In the genomic region with DNA sequence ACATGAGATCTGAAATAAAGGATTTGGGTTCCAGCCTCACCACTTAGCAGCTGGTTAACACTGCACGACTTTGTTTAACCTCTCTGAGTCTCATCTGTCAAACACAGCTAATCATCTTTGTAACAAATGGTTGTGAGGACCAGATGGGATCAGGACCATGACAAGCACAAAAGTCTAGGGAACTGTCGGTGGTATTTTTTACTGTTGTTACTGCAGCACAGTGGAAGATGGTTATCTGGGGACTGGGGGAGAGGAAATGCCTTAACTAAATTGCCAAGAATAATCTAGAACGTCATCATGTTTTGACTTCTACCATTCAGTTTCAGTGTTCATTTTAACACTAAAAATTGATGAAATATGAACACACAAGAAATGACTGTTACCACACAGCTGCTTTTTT, we compare ENCODE assay signal across 1 cellular context.
TF ChIP-seq lines count a peak whose summit lies in the region.

No MANE protein-coding gene starts in this region.

TF ChIP-seq in GM23338, 12 proteins besides CTCF, POLR2A, EP300 and RAD21 (continued from another document):
- TF ChIP-seq, protein P1, sequence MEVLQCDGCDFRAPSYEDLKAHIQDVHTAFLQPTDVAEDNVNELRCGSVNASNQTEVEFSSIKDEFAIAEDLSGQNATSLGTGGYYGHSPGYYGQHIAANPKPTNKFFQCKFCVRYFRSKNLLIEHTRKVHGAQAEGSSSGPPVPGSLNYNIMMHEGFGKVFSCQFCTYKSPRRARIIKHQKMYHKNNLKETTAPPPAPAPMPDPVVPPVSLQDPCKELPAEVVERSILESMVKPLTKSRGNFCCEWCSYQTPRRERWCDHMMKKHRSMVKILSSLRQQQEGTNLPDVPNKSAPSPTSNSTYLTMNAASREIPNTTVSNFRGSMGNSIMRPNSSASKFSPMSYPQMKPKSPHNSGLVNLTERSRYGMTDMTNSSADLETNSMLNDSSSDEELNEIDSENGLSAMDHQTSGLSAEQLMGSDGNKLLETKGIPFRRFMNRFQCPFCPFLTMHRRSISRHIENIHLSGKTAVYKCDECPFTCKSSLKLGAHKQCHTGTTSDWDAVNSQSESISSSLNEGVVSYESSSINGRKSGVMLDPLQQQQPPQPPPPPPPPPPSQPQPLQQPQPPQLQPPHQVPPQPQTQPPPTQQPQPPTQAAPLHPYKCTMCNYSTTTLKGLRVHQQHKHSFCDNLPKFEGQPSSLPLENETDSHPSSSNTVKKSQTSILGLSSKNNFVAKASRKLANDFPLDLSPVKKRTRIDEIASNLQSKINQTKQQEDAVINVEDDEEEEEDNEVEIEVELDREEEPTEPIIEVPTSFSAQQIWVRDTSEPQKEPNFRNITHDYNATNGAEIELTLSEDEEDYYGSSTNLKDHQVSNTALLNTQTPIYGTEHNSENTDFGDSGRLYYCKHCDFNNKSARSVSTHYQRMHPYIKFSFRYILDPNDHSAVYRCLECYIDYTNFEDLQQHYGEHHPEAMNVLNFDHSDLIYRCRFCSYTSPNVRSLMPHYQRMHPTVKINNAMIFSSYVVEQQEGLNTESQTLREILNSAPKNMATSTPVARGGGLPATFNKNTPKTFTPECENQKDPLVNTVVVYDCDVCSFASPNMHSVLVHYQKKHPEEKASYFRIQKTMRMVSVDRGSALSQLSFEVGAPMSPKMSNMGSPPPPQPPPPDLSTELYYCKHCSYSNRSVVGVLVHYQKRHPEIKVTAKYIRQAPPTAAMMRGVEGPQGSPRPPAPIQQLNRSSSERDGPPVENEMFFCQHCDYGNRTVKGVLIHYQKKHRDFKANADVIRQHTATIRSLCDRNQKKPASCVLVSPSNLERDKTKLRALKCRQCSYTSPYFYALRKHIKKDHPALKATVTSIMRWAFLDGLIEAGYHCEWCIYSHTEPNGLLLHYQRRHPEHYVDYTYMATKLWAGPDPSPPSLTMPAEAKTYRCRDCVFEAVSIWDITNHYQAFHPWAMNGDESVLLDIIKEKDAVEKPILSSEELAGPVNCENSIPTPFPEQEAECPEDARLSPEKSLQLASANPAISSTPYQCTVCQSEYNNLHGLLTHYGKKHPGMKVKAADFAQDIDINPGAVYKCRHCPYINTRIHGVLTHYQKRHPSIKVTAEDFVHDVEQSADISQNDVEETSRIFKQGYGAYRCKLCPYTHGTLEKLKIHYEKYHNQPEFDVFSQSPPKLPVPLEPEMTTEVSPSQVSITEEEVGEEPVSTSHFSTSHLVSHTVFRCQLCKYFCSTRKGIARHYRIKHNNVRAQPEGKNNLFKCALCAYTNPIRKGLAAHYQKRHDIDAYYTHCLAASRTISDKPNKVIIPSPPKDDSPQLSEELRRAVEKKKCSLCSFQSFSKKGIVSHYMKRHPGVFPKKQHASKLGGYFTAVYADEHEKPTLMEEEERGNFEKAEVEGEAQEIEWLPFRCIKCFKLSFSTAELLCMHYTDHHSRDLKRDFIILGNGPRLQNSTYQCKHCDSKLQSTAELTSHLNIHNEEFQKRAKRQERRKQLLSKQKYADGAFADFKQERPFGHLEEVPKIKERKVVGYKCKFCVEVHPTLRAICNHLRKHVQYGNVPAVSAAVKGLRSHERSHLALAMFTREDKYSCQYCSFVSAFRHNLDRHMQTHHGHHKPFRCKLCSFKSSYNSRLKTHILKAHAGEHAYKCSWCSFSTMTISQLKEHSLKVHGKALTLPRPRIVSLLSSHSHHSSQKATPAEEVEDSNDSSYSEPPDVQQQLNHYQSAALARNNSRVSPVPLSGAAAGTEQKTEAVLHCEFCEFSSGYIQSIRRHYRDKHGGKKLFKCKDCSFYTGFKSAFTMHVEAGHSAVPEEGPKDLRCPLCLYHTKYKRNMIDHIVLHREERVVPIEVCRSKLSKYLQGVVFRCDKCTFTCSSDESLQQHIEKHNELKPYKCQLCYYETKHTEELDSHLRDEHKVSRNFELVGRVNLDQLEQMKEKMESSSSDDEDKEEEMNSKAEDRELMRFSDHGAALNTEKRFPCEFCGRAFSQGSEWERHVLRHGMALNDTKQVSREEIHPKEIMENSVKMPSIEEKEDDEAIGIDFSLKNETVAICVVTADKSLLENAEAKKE (CRISPR knock-in tag; IDR thresholded peaks at IDR 0.05), result no peak
- TF ChIP-seq, protein P2, sequence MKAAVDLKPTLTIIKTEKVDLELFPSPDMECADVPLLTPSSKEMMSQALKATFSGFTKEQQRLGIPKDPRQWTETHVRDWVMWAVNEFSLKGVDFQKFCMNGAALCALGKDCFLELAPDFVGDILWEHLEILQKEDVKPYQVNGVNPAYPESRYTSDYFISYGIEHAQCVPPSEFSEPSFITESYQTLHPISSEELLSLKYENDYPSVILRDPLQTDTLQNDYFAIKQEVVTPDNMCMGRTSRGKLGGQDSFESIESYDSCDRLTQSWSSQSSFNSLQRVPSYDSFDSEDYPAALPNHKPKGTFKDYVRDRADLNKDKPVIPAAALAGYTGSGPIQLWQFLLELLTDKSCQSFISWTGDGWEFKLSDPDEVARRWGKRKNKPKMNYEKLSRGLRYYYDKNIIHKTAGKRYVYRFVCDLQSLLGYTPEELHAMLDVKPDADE (IDR thresholded peaks at IDR 0.05), result no peak
- TF ChIP-seq NANOG (IDR thresholded peaks at IDR 0.05; ENCODE audit: borderline replicate concordance) (no peak), ZNF114 (CRISPR knock-in tag; IDR thresholded peaks at IDR 0.05) (no peak), POLR2AphosphoS5 (IDR thresholded peaks at IDR 0.05; ENCODE audit: low read depth) (no peak), STAT1 (IDR thresholded peaks at IDR 0.05; ENCODE audit: unreplicated experiment) (no peak)
- TF ChIP-seq, protein P3, sequence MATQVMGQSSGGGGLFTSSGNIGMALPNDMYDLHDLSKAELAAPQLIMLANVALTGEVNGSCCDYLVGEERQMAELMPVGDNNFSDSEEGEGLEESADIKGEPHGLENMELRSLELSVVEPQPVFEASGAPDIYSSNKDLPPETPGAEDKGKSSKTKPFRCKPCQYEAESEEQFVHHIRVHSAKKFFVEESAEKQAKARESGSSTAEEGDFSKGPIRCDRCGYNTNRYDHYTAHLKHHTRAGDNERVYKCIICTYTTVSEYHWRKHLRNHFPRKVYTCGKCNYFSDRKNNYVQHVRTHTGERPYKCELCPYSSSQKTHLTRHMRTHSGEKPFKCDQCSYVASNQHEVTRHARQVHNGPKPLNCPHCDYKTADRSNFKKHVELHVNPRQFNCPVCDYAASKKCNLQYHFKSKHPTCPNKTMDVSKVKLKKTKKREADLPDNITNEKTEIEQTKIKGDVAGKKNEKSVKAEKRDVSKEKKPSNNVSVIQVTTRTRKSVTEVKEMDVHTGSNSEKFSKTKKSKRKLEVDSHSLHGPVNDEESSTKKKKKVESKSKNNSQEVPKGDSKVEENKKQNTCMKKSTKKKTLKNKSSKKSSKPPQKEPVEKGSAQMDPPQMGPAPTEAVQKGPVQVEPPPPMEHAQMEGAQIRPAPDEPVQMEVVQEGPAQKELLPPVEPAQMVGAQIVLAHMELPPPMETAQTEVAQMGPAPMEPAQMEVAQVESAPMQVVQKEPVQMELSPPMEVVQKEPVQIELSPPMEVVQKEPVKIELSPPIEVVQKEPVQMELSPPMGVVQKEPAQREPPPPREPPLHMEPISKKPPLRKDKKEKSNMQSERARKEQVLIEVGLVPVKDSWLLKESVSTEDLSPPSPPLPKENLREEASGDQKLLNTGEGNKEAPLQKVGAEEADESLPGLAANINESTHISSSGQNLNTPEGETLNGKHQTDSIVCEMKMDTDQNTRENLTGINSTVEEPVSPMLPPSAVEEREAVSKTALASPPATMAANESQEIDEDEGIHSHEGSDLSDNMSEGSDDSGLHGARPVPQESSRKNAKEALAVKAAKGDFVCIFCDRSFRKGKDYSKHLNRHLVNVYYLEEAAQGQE (IDR thresholded peaks at IDR 0.05; ENCODE audit: unreplicated experiment), result no peak
TF ChIP-seq in GM23338: peak in this region for 0.
